12 cellular contexts compared by ENCODE assay signal in genomic region chr11:44943696-44944095, GRCh38. TPM values are rescaled to one million over a fixed set of nuclear protein-coding genes. Genes with fewer than 3 reads are reported as not detected.
DNase-seq lines count a peak whose midpoint lies in the region; ATAC-seq lines count a peak whose summit lies in the region.
"Had no signal": no experiment of that assay in that cellular context is flagged by ENCODE, and none has a peak within 500 bp of the region (broad histone marks: within the 10 kb centered on the region; RNA-seq: fewer than 3 reads in every experiment).

No MANE protein-coding gene starts in this region.

- H3K9me3 Mint-ChIP-seq in stimulated activated naive CD8-positive, alpha-beta T cell treated with anti-CD3 and anti-CD28 coated beads, Interleukin-15, Interleukin-2, amounts not matched to agents 100 ng/mL and 50 ng/mL, for 24 hours: no peaks in the 10 kb centered on the region
- no peaks in the 10 kb centered on the region for H3K9me3 Mint-ChIP-seq in stimulated activated naive CD8-positive, alpha-beta T cell treated with anti-CD3 and anti-CD28 coated beads, Interleukin-15, amount 100 ng/mL, for 72 hours
- no peaks in the 10 kb centered on the region for H3K9me3 Mint-ChIP-seq in effector memory CD8-positive, alpha-beta T cell
- no peaks in the 10 kb centered on the region for H3K9me3 Mint-ChIP-seq in activated naive CD4-positive, alpha-beta T cell treated with anti-CD3 and anti-CD28 coated beads, Interleukin-2, amount 50 U/mL, for 72 hours
- no peaks in the 10 kb centered on the region for H3K9me3 Mint-ChIP-seq in activated CD4-positive, alpha-beta T cell treated with anti-CD3 and anti-CD28 coated beads, Interleukin-2, amount 10 ng/mL, durations not matched to agents 7 days and 5 days
- H3K9me3 Mint-ChIP-seq: activated naive CD4-positive, alpha-beta T cell treated with anti-CD3 and anti-CD28 coated beads, Interleukin-2, amount 50 U/mL, for 24 hours had no signal

- no peak for ATAC-seq in stimulated activated naive CD8-positive, alpha-beta T cell treated with anti-CD3 and anti-CD28 coated beads, Interleukin-15, amount 100 ng/mL, for 72 hours
- ATAC-seq in effector memory CD8-positive, alpha-beta T cell (replicated peaks): peak; percentile 28
- ATAC-seq in activated naive CD4-positive, alpha-beta T cell treated with anti-CD3 and anti-CD28 coated beads, Interleukin-2, amount 50 U/mL, for 72 hours: no peak
- ATAC-seq in HG03571 (IDR thresholded peaks at IDR 0.05; ENCODE audit: unreplicated experiment): no peak

- CTCF ChIA-PET in activated CD4-positive, alpha-beta T cell treated with anti-CD3 and anti-CD28 coated beads, Interleukin-2, amount 10 ng/mL, durations not matched to agents 7 days and 5 days (lab: Charles Lee): interaction anchor here (24.5 kb wide), 1 partner anchor 160 kb away, joined by 441 read pairs; no protein-coding TSS in a partner anchor

- no peaks in the 10 kb centered on the region for H3K27me3 Mint-ChIP-seq in stimulated activated naive CD8-positive, alpha-beta T cell treated with anti-CD3 and anti-CD28 coated beads, Interleukin-15, Interleukin-2, amounts not matched to agents 100 ng/mL and 50 ng/mL, for 24 hours
- H3K27me3 Mint-ChIP-seq in stimulated activated naive CD8-positive, alpha-beta T cell treated with anti-CD3 and anti-CD28 coated beads, Interleukin-15, amount 100 ng/mL, for 72 hours: peaks cover 3% of the 10 kb centered on the region
- no peaks in the 10 kb centered on the region for H3K27me3 Mint-ChIP-seq in effector memory CD8-positive, alpha-beta T cell
- H3K27me3 Mint-ChIP-seq in activated CD4-positive, alpha-beta T cell treated with anti-CD3 and anti-CD28 coated beads, Interleukin-2, amount 10 ng/mL, durations not matched to agents 7 days and 5 days: peaks cover 9% of the 10 kb centered on the region
- H3K27me3 Mint-ChIP-seq: activated naive CD4-positive, alpha-beta T cell treated with anti-CD3 and anti-CD28 coated beads, Interleukin-2, amount 50 U/mL, for 24 hours had no signal

- POLR2A ChIA-PET in activated CD4-positive, alpha-beta T cell treated with anti-CD3 and anti-CD28 coated beads, Interleukin-2, amount 10 ng/mL, durations not matched to agents 7 days and 5 days (lab: Charles Lee): no interaction called here

- H3K4me1 Mint-ChIP-seq in stimulated activated naive CD8-positive, alpha-beta T cell treated with anti-CD3 and anti-CD28 coated beads, Interleukin-15, Interleukin-2, amounts not matched to agents 100 ng/mL and 50 ng/mL, for 24 hours (ENCODE audit: low read depth): peaks cover 37% of the 10 kb centered on the region
- H3K4me1 Mint-ChIP-seq in stimulated activated naive CD8-positive, alpha-beta T cell treated with anti-CD3 and anti-CD28 coated beads, Interleukin-15, amount 100 ng/mL, for 72 hours: peaks cover 42% of the 10 kb centered on the region
- H3K4me1 Mint-ChIP-seq in effector memory CD8-positive, alpha-beta T cell (ENCODE audit: low read depth in 2 of 2): peaks cover 51 to 63% of the 10 kb centered on the region in 2 donors
- peaks cover 8% of the 10 kb centered on the region for H3K4me1 Mint-ChIP-seq in activated CD4-positive, alpha-beta T cell treated with anti-CD3 and anti-CD28 coated beads, Interleukin-2, amount 10 ng/mL, durations not matched to agents 7 days and 5 days

- H3K4me3 Mint-ChIP-seq in stimulated activated naive CD8-positive, alpha-beta T cell treated with anti-CD3 and anti-CD28 coated beads, Interleukin-15, Interleukin-2, amounts not matched to agents 100 ng/mL and 50 ng/mL, for 24 hours: no peak overlapping the region
- H3K4me3 Mint-ChIP-seq in stimulated activated naive CD8-positive, alpha-beta T cell treated with anti-CD3 and anti-CD28 coated beads, Interleukin-15, amount 100 ng/mL, for 72 hours: peak overlapping the region in 1 of 2 donors; percentile 72
- peak overlapping the region; percentile 34 to 48 for H3K4me3 Mint-ChIP-seq in effector memory CD8-positive, alpha-beta T cell
- no peak overlapping the region for H3K4me3 Mint-ChIP-seq in activated CD4-positive, alpha-beta T cell treated with anti-CD3 and anti-CD28 coated beads, Interleukin-2, amount 10 ng/mL, durations not matched to agents 7 days and 5 days
- H3K4me3 Mint-ChIP-seq: activated naive CD4-positive, alpha-beta T cell treated with anti-CD3 and anti-CD28 coated beads, Interleukin-2, amount 50 U/mL, for 24 hours had no signal

- DNase-seq in stimulated activated naive CD8-positive, alpha-beta T cell treated with anti-CD3 and anti-CD28 coated beads, Interleukin-15, amount 100 ng/mL, for 72 hours: no peak
- peak; percentile 74 for DNase-seq in NCI-H345 treated with DMSO at 0.1 percent for 48 hours (lab: John Stamatoyannopoulos, UW; ENCODE audit: unreplicated experiment)
- no peak for DNase-seq in effector memory CD8-positive, alpha-beta T cell
- DNase-seq in activated naive CD4-positive, alpha-beta T cell treated with anti-CD3 and anti-CD28 coated beads, Interleukin-2, amount 50 U/mL, for 72 hours (ENCODE audit: low spot score in 2 of 2): no peak
- no peak for DNase-seq in activated CD4-positive, alpha-beta T cell treated with anti-CD3 and anti-CD28 coated beads, Interleukin-2, amount 10 ng/mL, durations not matched to agents 7 days and 5 days
- no peak for DNase-seq in stimulated activated CD4-positive, alpha-beta T cell treated with anti-CD3 and anti-CD28 coated beads, Interleukin-2, amount 100 ng/mL, for 48 hours
- DNase-seq: mammary epithelial cell, SJCRH30, uterus had no signal

- no peaks in the 10 kb centered on the region for H3K36me3 Mint-ChIP-seq in stimulated activated naive CD8-positive, alpha-beta T cell treated with anti-CD3 and anti-CD28 coated beads, Interleukin-15, Interleukin-2, amounts not matched to agents 100 ng/mL and 50 ng/mL, for 24 hours (ENCODE audit: low read depth)
- peaks cover 12% of the 10 kb centered on the region for H3K36me3 Mint-ChIP-seq in effector memory CD8-positive, alpha-beta T cell (ENCODE audit: insufficient read depth)
- no peaks in the 10 kb centered on the region for H3K36me3 Mint-ChIP-seq in activated naive CD4-positive, alpha-beta T cell treated with anti-CD3 and anti-CD28 coated beads, Interleukin-2, amount 50 U/mL, for 72 hours
- H3K36me3 Mint-ChIP-seq in activated CD4-positive, alpha-beta T cell treated with anti-CD3 and anti-CD28 coated beads, Interleukin-2, amount 10 ng/mL, durations not matched to agents 7 days and 5 days (ENCODE audit: low read depth): no peaks in the 10 kb centered on the region
- H3K36me3 Mint-ChIP-seq: activated naive CD4-positive, alpha-beta T cell treated with anti-CD3 and anti-CD28 coated beads, Interleukin-2, amount 50 U/mL, for 24 hours had no signal

- peak overlapping the region; percentile 88 for H3K27ac Mint-ChIP-seq in stimulated activated naive CD8-positive, alpha-beta T cell treated with anti-CD3 and anti-CD28 coated beads, Interleukin-15, Interleukin-2, amounts not matched to agents 100 ng/mL and 50 ng/mL, for 24 hours
- H3K27ac Mint-ChIP-seq in stimulated activated naive CD8-positive, alpha-beta T cell treated with anti-CD3 and anti-CD28 coated beads, Interleukin-15, amount 100 ng/mL, for 72 hours: no peak overlapping the region
- peak overlapping the region; percentile 74 to 90 for H3K27ac Mint-ChIP-seq in effector memory CD8-positive, alpha-beta T cell
- H3K27ac Mint-ChIP-seq in activated naive CD4-positive, alpha-beta T cell treated with anti-CD3 and anti-CD28 coated beads, Interleukin-2, amount 50 U/mL, for 72 hours: no peak overlapping the region
- H3K27ac Mint-ChIP-seq in activated CD4-positive, alpha-beta T cell treated with anti-CD3 and anti-CD28 coated beads, Interleukin-2, amount 10 ng/mL, durations not matched to agents 7 days and 5 days: no peak overlapping the region
- H3K27ac Mint-ChIP-seq: activated naive CD4-positive, alpha-beta T cell treated with anti-CD3 and anti-CD28 coated beads, Interleukin-2, amount 50 U/mL, for 24 hours had no signal

RNA-seq across cellular contexts. Expression of gene TP53I11, which starts 7.0 kb away (rescaled TPM):
- total RNA-seq in activated naive CD4-positive, alpha-beta T cell treated with anti-CD3 and anti-CD28 coated beads, Interleukin-2, amount 50 U/mL, for 72 hours: 10 to 100 TPM in 1 of 2 donors, 1 to 10 TPM in 1; 7.5 to 21.5 TPM
- 1 to 10 TPM in 1 of 2 experiments, under 1 TPM in 1; 0.67 to 1.4 TPM for total RNA-seq in activated CD4-positive, alpha-beta T cell treated with anti-CD3 and anti-CD28 coated beads, Interleukin-2, amount 10 ng/mL, durations not matched to agents 7 days and 5 days

Comparison
In these comparisons a context has a peak if more than half of its experiments do, and no peak if none do; other contexts are left out.
1. H3K27ac Mint-ChIP-seq: peak in stimulated activated naive CD8-positive, alpha-beta T cell treated with anti-CD3 and anti-CD28 coated beads, Interleukin-15, Interleukin-2, amounts not matched to agents 100 ng/mL and 50 ng/mL, for 24 hours (single experiment) and effector memory CD8-positive, alpha-beta T cell (2 of 2); none in stimulated activated naive CD8-positive, alpha-beta T cell treated with anti-CD3 and anti-CD28 coated beads, Interleukin-15, amount 100 ng/mL, for 72 hours (0 of 2), activated naive CD4-positive, alpha-beta T cell treated with anti-CD3 and anti-CD28 coated beads, Interleukin-2, amount 50 U/mL, for 72 hours (0 of 2) and activated CD4-positive, alpha-beta T cell treated with anti-CD3 and anti-CD28 coated beads, Interleukin-2, amount 10 ng/mL, durations not matched to agents 7 days and 5 days (single experiment).
2. H3K4me3 Mint-ChIP-seq: peak in effector memory CD8-positive, alpha-beta T cell (2 of 2); none in stimulated activated naive CD8-positive, alpha-beta T cell treated with anti-CD3 and anti-CD28 coated beads, Interleukin-15, Interleukin-2, amounts not matched to agents 100 ng/mL and 50 ng/mL, for 24 hours (single experiment) and activated CD4-positive, alpha-beta T cell treated with anti-CD3 and anti-CD28 coated beads, Interleukin-2, amount 10 ng/mL, durations not matched to agents 7 days and 5 days (single experiment).